Comparison of ENCODE assay signal across 8 cellular contexts in genomic region chr10:1050145-1050544, GRCh38. TPM values are rescaled to one million over a fixed set of nuclear protein-coding genes. Genes with fewer than 3 reads are reported as not detected.
DNase-seq lines count a peak whose midpoint lies in the region; ATAC-seq lines count a peak whose summit lies in the region.

No MANE protein-coding gene starts in this region.

- H3K36me3 ChIP-seq in iPS-20b (ENCODE audit: insufficient read depth, low read depth, low read length) = peaks cover 50% of the 10 kb centered on the region
- H3K36me3 ChIP-seq in thymus (ENCODE audit: control insufficient read depth, insufficient read depth) = peaks cover 6% of the 10 kb centered on the region

- peak overlapping the region; percentile 87; the same call in 1 of the 2 replicates for H3K9ac ChIP-seq in iPS-20b (ENCODE audit: low read depth, low read length)

- peaks cover 69% of the 10 kb centered on the region for H3K4me1 Mint-ChIP-seq in activated naive CD4-positive, alpha-beta T cell treated with anti-CD3 and anti-CD28 coated beads, Interleukin-2, amount 50 U/mL, for 24 hours

- H3K27ac ChIP-seq in iPS-20b (ENCODE audit: low read length) (no peak overlapping the region), thymus (ENCODE audit: low read depth) (no peak overlapping the region)

- H3K27me3 ChIP-seq in iPS-20b (ENCODE audit: insufficient read depth, low read length) (no peaks in the 10 kb centered on the region), thymus (ENCODE audit: control insufficient read depth, insufficient read depth) (no peaks in the 10 kb centered on the region)

- H3K27me3 Mint-ChIP-seq in activated naive CD4-positive, alpha-beta T cell treated with anti-CD3 and anti-CD28 coated beads, Interleukin-2, amount 50 U/mL, for 24 hours = no peaks in the 10 kb centered on the region

- 75% methylated on average over 5 of the region's 5 CpGs for WGBS in thymus

- H3K36me3 Mint-ChIP-seq in activated naive CD4-positive, alpha-beta T cell treated with anti-CD3 and anti-CD28 coated beads, Interleukin-2, amount 50 U/mL, for 24 hours = no peaks in the 10 kb centered on the region

- peak overlapping the region; percentile 97 for H3K4me3 Mint-ChIP-seq in activated naive CD4-positive, alpha-beta T cell treated with anti-CD3 and anti-CD28 coated beads, Interleukin-2, amount 50 U/mL, for 24 hours

- peak overlapping the region; percentile 94 for H3K4me3 ChIP-seq in iPS-20b (ENCODE audit: low read length)
- H3K4me3 ChIP-seq in thymus (ENCODE audit: low read length) = peak overlapping the region; percentile 91

- H3K4me1 ChIP-seq in iPS-20b (ENCODE audit: insufficient read depth, low read length) (peaks cover 9% of the 10 kb centered on the region), thymus (ENCODE audit: control insufficient read depth, insufficient read depth, low read length) (peaks cover 14% of the 10 kb centered on the region)

- no peaks in the 10 kb centered on the region for H3K9me3 Mint-ChIP-seq in activated naive CD4-positive, alpha-beta T cell treated with anti-CD3 and anti-CD28 coated beads, Interleukin-2, amount 50 U/mL, for 24 hours

- ATAC-seq in GM21515 (IDR thresholded peaks at IDR 0.05; ENCODE audit: unreplicated experiment) (no peak), GM18520 (IDR thresholded peaks at IDR 0.05; ENCODE audit: unreplicated experiment) (no peak)

- peak; percentile 43 for DNase-seq in stimulated activated CD4-positive, alpha-beta T cell treated with anti-CD3 and anti-CD28 coated beads, Interleukin-15, amount 100 ng/mL, for 24 hours
- no peak for DNase-seq in stimulated activated CD4-positive, alpha-beta T cell treated with anti-CD3 and anti-CD28 coated beads, Interleukin-4, amount 100 ng/mL, for 4 hours
- DNase-seq in midbrain (lab: John Stamatoyannopoulos, UW) = no peak

- H3K27ac Mint-ChIP-seq in activated naive CD4-positive, alpha-beta T cell treated with anti-CD3 and anti-CD28 coated beads, Interleukin-2, amount 50 U/mL, for 24 hours = peak overlapping the region; percentile 96

- H3K9me3 ChIP-seq in iPS-20b (ENCODE audit: insufficient read depth, low read depth, low read length) (no peaks in the 10 kb centered on the region), thymus (ENCODE audit: control insufficient read depth) (peaks cover 3% of the 10 kb centered on the region)

RNA-seq across cellular contexts. Expression of gene IDI1, which starts 1.2 kb away (rescaled TPM):
- polyA plus RNA-seq in thymus = 44.6 TPM

RNA-seq across cellular contexts. Expression of gene WDR37, which starts 6.0 kb away (rescaled TPM):
- polyA plus RNA-seq in thymus = 14.0 TPM

RNA-seq across cellular contexts. Expression of gene IDI2, which starts 24.5 kb away (rescaled TPM):
- 0.14 TPM for polyA plus RNA-seq in thymus
